1 cellular context compared by ENCODE assay signal in genomic region chr14:102733326-102733725, GRCh38.
TF ChIP-seq lines count a peak whose summit lies in the region.

No MANE protein-coding gene starts in this region.

TF ChIP-seq in H1, 55 proteins besides CTCF, POLR2A, EP300 and RAD21 (continued from another document):
- no peak for TF ChIP-seq CHD1 (IDR thresholded peaks at IDR 0.05; ENCODE audit: low read depth, low read length)
- TF ChIP-seq SP4 (IDR thresholded peaks at IDR 0.05; ENCODE audit: low read length): no peak
- no peak for TF ChIP-seq CREB1 (IDR thresholded peaks at IDR 0.05)
- TF ChIP-seq ATF3 (IDR thresholded peaks at IDR 0.05; ENCODE audit: insufficient read depth, low read depth, low read length): no peak
- TF ChIP-seq ZNF274 (IDR thresholded peaks at IDR 0.05; ENCODE audit: borderline replicate concordance, extremely low read depth, low read length): no peak
- TF ChIP-seq HDAC2 (IDR thresholded peaks at IDR 0.05; ENCODE audit: borderline replicate concordance in 1 of 2, low read depth in 2 of 2, low read length in 2 of 2): no peak
- no peak for TF ChIP-seq PHF8 (conservative IDR thresholded peaks at IDR 0.05; ENCODE audit: low read depth, low read length)
- no peak for TF ChIP-seq EGR1 (IDR thresholded peaks at IDR 0.05; ENCODE audit: borderline replicate concordance, low read depth, low read length)
- TF ChIP-seq CHD2 (IDR thresholded peaks at IDR 0.05; ENCODE audit: low read length): no peak
- no peak for TF ChIP-seq EZH2 (IDR thresholded peaks at IDR 0.05; ENCODE audit: low read depth, low read length, severe bottlenecking)
- no peak for TF ChIP-seq CBX5 (IDR thresholded peaks at IDR 0.05; ENCODE audit: low read depth, low read length)
- no peak for TF ChIP-seq JUND (IDR thresholded peaks at IDR 0.05; ENCODE audit: low read length)
- no peak for TF ChIP-seq E2F6 (IDR thresholded peaks at IDR 0.05)
- TF ChIP-seq SP2 (IDR thresholded peaks at IDR 0.05; ENCODE audit: low read length): no peak
